Comparison of ENCODE assay signal across 9 cellular contexts in the genomic region with DNA sequence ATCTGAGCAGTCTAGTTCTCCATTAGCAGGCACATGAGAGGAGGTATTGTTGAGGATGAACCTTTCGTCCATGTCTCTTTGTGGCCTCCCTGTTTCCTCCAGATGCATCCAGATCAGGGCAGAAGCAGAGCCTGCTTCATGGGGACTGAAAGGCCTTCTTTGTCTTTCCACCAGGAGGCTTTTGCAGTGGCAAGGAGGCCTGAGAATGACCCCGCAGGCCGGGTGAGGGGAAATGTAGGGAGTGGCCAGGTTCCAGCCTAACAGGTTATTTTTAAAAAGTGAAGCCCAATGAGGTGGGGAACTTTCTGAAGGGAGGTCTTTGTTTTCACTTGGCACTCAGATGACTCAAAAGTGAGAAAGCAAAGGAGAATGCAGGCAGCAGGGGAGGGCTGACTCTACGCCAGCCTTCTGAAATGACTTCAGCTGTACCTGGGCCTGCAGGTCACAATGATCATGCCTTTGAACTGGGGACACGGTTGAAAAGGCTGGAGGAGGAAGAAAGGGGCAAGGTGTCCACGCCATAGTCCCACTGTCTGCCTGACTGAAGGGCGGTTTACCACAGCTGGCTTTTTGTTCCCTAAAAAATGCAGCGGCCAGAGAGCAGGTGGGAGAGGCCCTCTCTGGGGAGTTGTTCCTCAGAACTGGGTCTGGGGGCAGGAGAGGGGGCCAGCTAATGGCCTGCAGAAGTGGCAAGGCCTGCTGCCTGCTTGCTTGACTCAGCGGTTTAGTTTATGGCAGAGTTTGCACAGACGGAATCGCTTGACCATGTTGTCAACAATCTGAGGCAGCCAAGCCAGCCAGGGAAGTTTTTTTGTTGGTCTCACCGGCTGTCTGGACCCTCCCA. TPM values are rescaled to one million over a fixed set of nuclear protein-coding genes. Genes with fewer than 3 reads are reported as not detected.
A peak's percentile ranks its signal among the peaks of the same experiment; 100 is the strongest.
DNase-seq lines count a peak whose midpoint lies in the region; ATAC-seq lines count a peak whose summit lies in the region.
"Had no signal": no experiment of that assay in that cellular context is flagged by ENCODE, and none has a peak within 500 bp of the region (broad histone marks: within the 10 kb centered on the region; RNA-seq: fewer than 3 reads in every experiment).

No MANE protein-coding gene starts in this region.

- DNase-seq in DMS 273 (lab: John Stamatoyannopoulos, UW; ENCODE audit: unreplicated experiment) (peak; percentile 36), DMS 273 treated with DMSO at 0.1 percent for 48 hours (lab: John Stamatoyannopoulos, UW) (no peak), iris pigment epithelial cell (ENCODE audit: low read depth) (peak; percentile 65), NCI-H1092 (lab: John Stamatoyannopoulos, UW) (no peak)
- no peak for DNase-seq in activated T-helper 2 cell treated with anti-CD3 and anti-CD28 coated beads, Interferon-gamma antibody, Interleukin-2, Interleukin-4, amounts not matched to agents 10 μg/mL and 5 μg/mL and 100 μg/mL, durations not matched to agents 14 hours and 24 hours and 36 hours (ENCODE audit: low spot score)
- peak; percentile 54 to 69 for DNase-seq in stimulated activated naive CD8-positive, alpha-beta T cell treated with anti-CD3 and anti-CD28 coated beads, Interleukin-15, amount 100 ng/mL, for 72 hours

- H3K4me1 ChIP-seq in HUES48 (ENCODE audit: control insufficient read depth, insufficient read depth, low read length), result peaks cover 14% of the 10 kb centered on the region

- H3K27ac Mint-ChIP-seq in activated T-helper 2 cell treated with anti-CD3 and anti-CD28 coated beads, Interferon-gamma antibody, Interleukin-2, Interleukin-4, amounts not matched to agents 10 μg/mL and 5 μg/mL and 100 μg/mL, durations not matched to agents 14 hours and 24 hours and 36 hours, result peak overlapping the region; percentile 88
- peak overlapping the region; percentile 96 for H3K27ac Mint-ChIP-seq in stimulated activated naive CD8-positive, alpha-beta T cell treated with anti-CD3 and anti-CD28 coated beads, Interleukin-15, amount 100 ng/mL, for 72 hours

- no peaks in the 10 kb centered on the region for H3K27me3 ChIP-seq in HUES48 (ENCODE audit: control insufficient read depth, insufficient read depth, low read length)

- peak overlapping the region; percentile 27 for H3K4me3 Mint-ChIP-seq in activated T-helper 2 cell treated with anti-CD3 and anti-CD28 coated beads, Interferon-gamma antibody, Interleukin-2, Interleukin-4, amounts not matched to agents 10 μg/mL and 5 μg/mL and 100 μg/mL, durations not matched to agents 14 hours and 24 hours and 36 hours (ENCODE audit: low read depth)
- H3K4me3 Mint-ChIP-seq in stimulated activated naive CD8-positive, alpha-beta T cell treated with anti-CD3 and anti-CD28 coated beads, Interleukin-15, amount 100 ng/mL, for 72 hours, result peak overlapping the region; percentile 82 to 86

- no peak overlapping the region for H3K9ac ChIP-seq in HUES48 (ENCODE audit: low read depth, low read length)

- peaks cover 14% of the 10 kb centered on the region for H3K9me3 Mint-ChIP-seq in activated T-helper 2 cell treated with anti-CD3 and anti-CD28 coated beads, Interferon-gamma antibody, Interleukin-2, Interleukin-4, amounts not matched to agents 10 μg/mL and 5 μg/mL and 100 μg/mL, durations not matched to agents 14 hours and 24 hours and 36 hours
- no peaks in the 10 kb centered on the region for H3K9me3 Mint-ChIP-seq in stimulated activated naive CD8-positive, alpha-beta T cell treated with anti-CD3 and anti-CD28 coated beads, Interleukin-15, amount 100 ng/mL, for 72 hours

- peaks cover 46% of the 10 kb centered on the region for H3K36me3 Mint-ChIP-seq in activated T-helper 2 cell treated with anti-CD3 and anti-CD28 coated beads, Interferon-gamma antibody, Interleukin-2, Interleukin-4, amounts not matched to agents 10 μg/mL and 5 μg/mL and 100 μg/mL, durations not matched to agents 14 hours and 24 hours and 36 hours (ENCODE audit: low read depth)

- no peaks in the 10 kb centered on the region for H3K9me3 ChIP-seq in HUES48 (ENCODE audit: control insufficient read depth, insufficient read depth, low read length)

- peak overlapping the region; percentile 87 for H3K27ac ChIP-seq in HUES48 (ENCODE audit: low read depth, low read length)
- H3K27ac ChIP-seq: 22Rv1 had no signal

- peak; percentile 70 for ATAC-seq in GM21576 (IDR thresholded peaks at IDR 0.05; ENCODE audit: unreplicated experiment)
- ATAC-seq in stimulated activated naive CD8-positive, alpha-beta T cell treated with anti-CD3 and anti-CD28 coated beads, Interleukin-15, amount 100 ng/mL, for 72 hours, result peak; percentile 88

- H3K4me3 ChIP-seq in HUES48 (ENCODE audit: low read depth, low read length), result no peak overlapping the region

- H3K27me3 Mint-ChIP-seq in activated T-helper 2 cell treated with anti-CD3 and anti-CD28 coated beads, Interferon-gamma antibody, Interleukin-2, Interleukin-4, amounts not matched to agents 10 μg/mL and 5 μg/mL and 100 μg/mL, durations not matched to agents 14 hours and 24 hours and 36 hours (ENCODE audit: low read depth), result no peaks in the 10 kb centered on the region
- no peaks in the 10 kb centered on the region for H3K27me3 Mint-ChIP-seq in stimulated activated naive CD8-positive, alpha-beta T cell treated with anti-CD3 and anti-CD28 coated beads, Interleukin-15, amount 100 ng/mL, for 72 hours

- no peaks in the 10 kb centered on the region for H3K36me3 ChIP-seq in HUES48 (ENCODE audit: control insufficient read depth, insufficient read depth, low read length)

- intact Hi-C loops in activated T-helper 2 cell treated with anti-CD3 and anti-CD28 coated beads, Interferon-gamma antibody, Interleukin-2, Interleukin-4, amounts not matched to agents 10 μg/mL and 5 μg/mL and 100 μg/mL, durations not matched to agents 14 hours and 24 hours and 36 hours (cut with micrococcal nuclease), result loop anchor here (1.0 kb wide), 1 partner anchor 8 kb away; no protein-coding TSS in a partner anchor

- H3K4me1 Mint-ChIP-seq in activated T-helper 2 cell treated with anti-CD3 and anti-CD28 coated beads, Interferon-gamma antibody, Interleukin-2, Interleukin-4, amounts not matched to agents 10 μg/mL and 5 μg/mL and 100 μg/mL, durations not matched to agents 14 hours and 24 hours and 36 hours (ENCODE audit: low read depth), result peaks cover 73% of the 10 kb centered on the region
- peaks cover 98% of the 10 kb centered on the region for H3K4me1 Mint-ChIP-seq in stimulated activated naive CD8-positive, alpha-beta T cell treated with anti-CD3 and anti-CD28 coated beads, Interleukin-15, amount 100 ng/mL, for 72 hours

RNA-seq across cellular contexts. Expression of a gene that starts 28.7 kb away (rescaled TPM):
- total RNA-seq in activated T-helper 2 cell treated with anti-CD3 and anti-CD28 coated beads, Interferon-gamma antibody, Interleukin-2, Interleukin-4, amounts not matched to agents 10 μg/mL and 5 μg/mL and 100 μg/mL, durations not matched to agents 14 hours and 24 hours and 36 hours, result 60.0 and 60.9 TPM in 2 replicates

Comparison
In these comparisons a context has a peak if more than half of its experiments do, and no peak if none do; other contexts are left out.
1. DNase-seq: peak in DMS 273 (single experiment), iris pigment epithelial cell (single experiment) and stimulated activated naive CD8-positive, alpha-beta T cell treated with anti-CD3 and anti-CD28 coated beads, Interleukin-15, amount 100 ng/mL, for 72 hours (2 of 2); none in DMS 273 treated with DMSO at 0.1 percent for 48 hours (single experiment), activated T-helper 2 cell treated with anti-CD3 and anti-CD28 coated beads, Interferon-gamma antibody, Interleukin-2, Interleukin-4, amounts not matched to agents 10 μg/mL and 5 μg/mL and 100 μg/mL, durations not matched to agents 14 hours and 24 hours and 36 hours (single experiment) and NCI-H1092 (single experiment).